ENCODE assay signal across 23 cellular contexts in genomic region chr12:111038941-111039340, GRCh38. TPM values are rescaled to one million over a fixed set of nuclear protein-coding genes. Genes with fewer than 3 reads are reported as not detected.
"Had no signal": no experiment of that assay in that cellular context is flagged by ENCODE, and none has a peak within 500 bp of the region (broad histone marks: within the 10 kb centered on the region; RNA-seq: fewer than 3 reads in every experiment).

No MANE protein-coding gene starts in this region.

- H3K4me3 ChIP-seq: PC-9, SK-N-MC had no signal

- H2AFZ ChIP-seq: PC-9 had no signal

- H3K27ac ChIP-seq: KMS-11, PC-9 had no signal

- H3K9ac ChIP-seq: KMS-11 had no signal

- DNase-seq: activated B cell treated with CpG ODN at 0.5 μM for 24 hours; activated CD4-positive, alpha-beta T cell treated with anti-CD3 and anti-CD28 coated beads for 1 hour; activated CD4-positive, alpha-beta T cell treated with anti-CD3 and anti-CD28 coated beads, Interleukin-2, amount 10 ng/mL, durations not matched to agents 24 days and 14 days; activated CD4-positive, alpha-beta T cell treated with anti-CD3 and anti-CD28 coated beads, Interleukin-2, amount 50 U/mL, for 48 hours; activated CD8-positive, alpha-beta memory T cell treated with anti-CD3 and anti-CD28 coated beads, Interleukin-2, amount 10 ng/mL, durations not matched to agents 7 days and 5 days; activated naive CD4-positive, alpha-beta T cell; activated T-cell treated with anti-CD3 and anti-CD28 coated beads, Interleukin-2, amount 50 U/mL, for 4 hours; aorta; central memory CD4-positive, alpha-beta T cell; MV-4-11; NCI-H1092 treated with DMSO at 0.1 percent for 48 hours; NCI-H1417 treated with DMSO at 0.1 percent for 48 hours; NCI-H1694; NCI-H2029; NCI-H345; NCI-H510A; NCI-H526 treated with DMSO at 0.1 percent for 48 hours; PC-9 had no signal

- ATAC-seq: activated CD8-positive, alpha-beta memory T cell treated with anti-CD3 and anti-CD28 coated beads, Interleukin-2, amount 10 ng/mL, durations not matched to agents 7 days and 5 days; activated T-cell treated with anti-CD3 and anti-CD28 coated beads, Interleukin-2, amount 50 U/mL, for 4 hours; Right ventricle myocardium inferior had no signal

- H3K4me2 ChIP-seq: KMS-11, PC-9 had no signal

RNA-seq across cellular contexts. Expression of gene CUX2, which starts 5.0 kb away (rescaled TPM):
- total RNA-seq: activated B cell treated with CpG ODN at 0.5 μM for 24 hours; activated T-cell treated with anti-CD3 and anti-CD28 coated beads, Interleukin-2, amount 50 U/mL, for 4 hours; activated T-helper 2 cell treated with anti-CD3 and anti-CD28 coated beads, Interferon-gamma antibody, Interleukin-2, Interleukin-4, amounts not matched to agents 10 μg/mL and 5 μg/mL and 100 μg/mL, durations not matched to agents 14 hours and 24 hours and 36 hours; chondrocyte; PC-9; Right ventricle myocardium inferior had no signal
- polyA plus RNA-seq: aorta had no signal
